ENCODE assay signal across 15 cellular contexts in the genomic region with DNA sequence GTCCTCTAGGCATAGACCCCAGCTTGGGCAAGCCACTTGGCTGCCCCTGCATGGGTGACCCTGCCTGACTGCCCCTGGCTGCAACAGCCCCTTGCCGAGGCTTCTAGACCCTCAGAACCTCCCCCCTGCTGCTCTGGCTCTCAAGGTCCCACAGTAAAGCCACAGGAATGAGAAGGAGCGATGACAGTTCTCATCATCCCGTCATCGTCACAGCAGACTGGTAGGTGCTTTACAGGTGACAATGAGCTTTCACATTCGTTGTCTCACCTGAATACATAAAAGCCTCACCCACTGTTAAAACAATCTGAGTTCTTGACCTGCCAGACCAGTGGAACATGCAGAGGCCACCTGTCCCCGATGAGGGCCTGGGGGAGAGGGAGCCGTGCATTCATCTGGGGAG. TPM values are rescaled to one million over a fixed set of nuclear protein-coding genes. Genes with fewer than 3 reads are reported as not detected.
DNase-seq lines count a peak whose midpoint lies in the region; ATAC-seq, FAIRE-seq and TF ChIP-seq lines count a peak whose summit lies in the region.
"Had no signal": no experiment of that assay in that cellular context is flagged by ENCODE, and none has a peak within 500 bp of the region (broad histone marks: within the 10 kb centered on the region; RNA-seq: fewer than 3 reads in every experiment).

No MANE protein-coding gene starts in this region.

- H3K27me3 ChIP-seq in heart left ventricle = no peaks in the 10 kb centered on the region

- H3K9me3 ChIP-seq in heart left ventricle (no peaks in the 10 kb centered on the region), kidney (ENCODE audit: control insufficient read depth in 1 of 2, low read length in 2 of 2) (no peaks in the 10 kb centered on the region)

- WGBS in heart left ventricle, 4 donors = 74 to 80% (median 78%) methylated on average over 6 to 7 of the region's 7 CpGs

- no peaks in the 10 kb centered on the region for H3K36me3 Mint-ChIP-seq in activated T-helper 17 cell treated with anti-CD3 and anti-CD28 coated beads, Interleukin-2, amount 50 U/mL, for 72 hours (ENCODE audit: low read depth)
- H3K36me3 Mint-ChIP-seq in type B pancreatic cell = peaks cover 3% of the 10 kb centered on the region
- H3K36me3 Mint-ChIP-seq: activated naive CD8-positive, alpha-beta T cell had no signal

- H3K9ac ChIP-seq in kidney (ENCODE audit: low read length in 2 of 2) = no peak overlapping the region

- ATAC-seq in heart left ventricle (no peak), left cardiac atrium (no peak), left colon (peak; percentile 69)
- ATAC-seq in activated T-helper 17 cell treated with anti-CD3 and anti-CD28 coated beads, Interleukin-2, amount 50 U/mL, for 72 hours (replicated peaks) = no peak

- H3K4me1 ChIP-seq in heart left ventricle (peaks cover 0 to 42% (median 29%) of the 10 kb centered on the region in 12 donors), kidney (ENCODE audit: control insufficient read depth in 1 of 2, insufficient read depth in 1 of 2, low read depth in 1 of 2, low read length in 2 of 2) (peaks cover 10% of the 10 kb centered on the region in 2 donors)

- peak overlapping the region; percentile 90 for H3K27ac Mint-ChIP-seq in activated T-helper 17 cell treated with anti-CD3 and anti-CD28 coated beads, Interleukin-2, amount 50 U/mL, for 72 hours
- peak overlapping the region; percentile 74 for H3K27ac Mint-ChIP-seq in type B pancreatic cell
- H3K27ac Mint-ChIP-seq: activated naive CD8-positive, alpha-beta T cell had no signal

- H3K27ac ChIP-seq in heart left ventricle (peak overlapping the region in 11 of 12 donors; percentile 47 to 91 (median 77)), kidney (ENCODE audit: low read depth in 2 of 2, low read length in 2 of 2) (no peak overlapping the region)

- H3K4me1 Mint-ChIP-seq in activated T-helper 17 cell treated with anti-CD3 and anti-CD28 coated beads, Interleukin-2, amount 50 U/mL, for 72 hours = peaks cover 16% of the 10 kb centered on the region
- H3K4me1 Mint-ChIP-seq in type B pancreatic cell (ENCODE audit: unreplicated experiment) = peaks cover 32% of the 10 kb centered on the region

- no peaks in the 10 kb centered on the region for H3K9me3 Mint-ChIP-seq in activated T-helper 17 cell treated with anti-CD3 and anti-CD28 coated beads, Interleukin-2, amount 50 U/mL, for 72 hours
- no peaks in the 10 kb centered on the region for H3K9me3 Mint-ChIP-seq in type B pancreatic cell
- H3K9me3 Mint-ChIP-seq: nephron progenitor cell had no signal

- no peak overlapping the region for H3K4me3 ChIP-seq in heart left ventricle
- H3K4me3 ChIP-seq in kidney (ENCODE audit: low read length in 2 of 2) = no peak overlapping the region

- H3K36me3 ChIP-seq in heart left ventricle = peaks cover 0 to 5% (median 0%) of the 10 kb centered on the region in 9 donors
- no peaks in the 10 kb centered on the region for H3K36me3 ChIP-seq in kidney (ENCODE audit: control insufficient read depth in 1 of 2, insufficient read depth in 2 of 2, low read length in 2 of 2)

- intact Hi-C loops in heart left ventricle (cut with DNase I) = no loop called here
- intact Hi-C loops in left cardiac atrium (cut with DNase I) = no loop called here
- intact Hi-C loops in left colon (cut with DNase I, micrococcal nuclease) = no loop called here
- intact Hi-C loops in kidney (cut with DNase I) = no loop called here

- DNase-seq in heart left ventricle (peak in 2 of 5 donors; percentile 20 to 25), left cardiac atrium (no peak), left colon (no peak), type B pancreatic cell (ENCODE audit: extremely low spot score, unreplicated experiment) (no peak), T-helper 1 cell (no peak), occipital lobe (lab: John Stamatoyannopoulos, UW) (no peak), kidney (no peak)
- DNase-seq: ACHN; effector CD4-positive, alpha-beta T cell; NCI-H187 treated with DMSO at 0.1 percent for 48 hours; nephron progenitor cell; stimulated activated CD4-positive, alpha-beta T cell treated with anti-CD3 and anti-CD28 coated beads, Interleukin-15, amount 100 ng/mL, for 24 hours; T-helper 2 cell had no signal

- FAIRE-seq in kidney (lab: Jason Lieb, UNC) = no peak

- no peak for TF ChIP-seq POLR2A in heart left ventricle (IDR thresholded peaks at IDR 0.05)

- TF ChIP-seq CTCF in heart left ventricle (IDR thresholded peaks at IDR 0.05) (no peak), type B pancreatic cell (conservative IDR thresholded peaks at IDR 0.05) (no peak), kidney (IDR thresholded peaks at IDR 0.05; ENCODE audit: borderline replicate concordance, extremely low read depth, insufficient read depth) (no peak)

- H3K4me3 Mint-ChIP-seq in activated T-helper 17 cell treated with anti-CD3 and anti-CD28 coated beads, Interleukin-2, amount 50 U/mL, for 72 hours = peak overlapping the region; percentile 33
- peak overlapping the region; percentile 44 for H3K4me3 Mint-ChIP-seq in type B pancreatic cell
- H3K4me3 Mint-ChIP-seq: activated naive CD8-positive, alpha-beta T cell; nephron progenitor cell had no signal

- no peaks in the 10 kb centered on the region for H3K27me3 Mint-ChIP-seq in activated T-helper 17 cell treated with anti-CD3 and anti-CD28 coated beads, Interleukin-2, amount 50 U/mL, for 72 hours
- H3K27me3 Mint-ChIP-seq in type B pancreatic cell = no peaks in the 10 kb centered on the region
- H3K27me3 Mint-ChIP-seq: activated naive CD8-positive, alpha-beta T cell had no signal

RNA-seq across cellular contexts. Expression of gene GPR157, which starts 36.0 kb away (rescaled TPM):
- total RNA-seq in heart left ventricle = 10 to 100 TPM; 21.1 to 41.8 (median 30.3) TPM
- 10 to 100 TPM in 1 of 2 donors, 1 to 10 TPM in 1; 9.2 to 10.2 TPM for polyA plus RNA-seq in heart left ventricle
- 10 to 100 TPM; 18.8 to 40.6 TPM for total RNA-seq in left cardiac atrium
- 10 to 100 TPM; 16.0 to 23.8 TPM for total RNA-seq in activated T-helper 17 cell treated with anti-CD3 and anti-CD28 coated beads, Interleukin-2, amount 50 U/mL, for 72 hours
- 10 to 100 TPM in 1 of 2 donors, 1 to 10 TPM in 1; 9.1 to 14.2 TPM for total RNA-seq in left colon
- total RNA-seq in type B pancreatic cell (ENCODE audit: low replicate concordance) = 7.7 and 26.6 TPM in 2 replicates
- 0.47 TPM for total RNA-seq in occipital lobe
- total RNA-seq in kidney = 9.1 TPM
- polyA plus RNA-seq in kidney (ENCODE audit: insufficient read depth, low read depth, low replicate concordance) = 3.2 TPM

Comparison
In these comparisons a context has a peak if more than half of its experiments do, and no peak if none do; other contexts are left out.
1. H3K27ac ChIP-seq: peak in heart left ventricle (11 of 12); none in kidney (0 of 2).